Comparison of ENCODE assay signal across 8 cellular contexts in genomic region chr11:925496-926301, GRCh38. TPM values are rescaled to one million over a fixed set of nuclear protein-coding genes. Genes with fewer than 3 reads are reported as not detected.
DNase-seq lines count a peak whose midpoint lies in the region; ATAC-seq and TF ChIP-seq lines count a peak whose summit lies in the region.

Gene AP2A2, plus strand, starts transcription at chr11:925870. Its CDS starts 152 bp downstream, at chr11:926022.

- DNase-seq in AG08396 (ENCODE audit: low spot score), result peak; percentile 99
- peak; percentile 79 for DNase-seq in NCI-H510A (lab: John Stamatoyannopoulos, UW)
- DNase-seq in activated CD4-positive, alpha-beta T cell treated with anti-CD3 and anti-CD28 coated beads, Interleukin-2, amount 50 U/mL, for 24 hours (ENCODE audit: low read depth in 1 of 2, low spot score in 1 of 2), result peak; percentile 83 to 87
- DNase-seq in dermis blood vessel endothelial cell, result peak; percentile 95
- peak; percentile 95 for DNase-seq in stimulated activated CD4-positive, alpha-beta T cell treated with anti-CD3 and anti-CD28 coated beads, Interleukin-4, amount 100 ng/mL, for 1 hour

- peak within 1 kb of the TSS; percentile 53 to 98 (median 62) for H3K4me3 ChIP-seq in liver (ENCODE audit: low read depth in 1 of 3, low read length in 3 of 3)

- H3K9me3 ChIP-seq in liver (ENCODE audit: control insufficient read depth in 4 of 4, low read length in 3 of 4), result no peaks in the 10 kb centered on the region

- peak; percentile 67 for ATAC-seq in GM18867 (IDR thresholded peaks at IDR 0.05; ENCODE audit: unreplicated experiment)
- ATAC-seq in HG03159 (IDR thresholded peaks at IDR 0.05; ENCODE audit: unreplicated experiment), result peak; percentile 71

- TF ChIP-seq RAD21 in liver (IDR thresholded peaks at IDR 0.05), result peak in 1 of 2 donors; percentile 28

- WGBS in liver, result 4% methylated on average over 124 of the region's 124 CpGs

- no peaks in the 10 kb centered on the region for H3K36me3 ChIP-seq in liver (ENCODE audit: control insufficient read depth in 4 of 4, insufficient read depth in 3 of 4, low read depth in 1 of 4, low read length in 3 of 4)

- H3K27ac ChIP-seq in liver (ENCODE audit: low read depth in 1 of 2, low read length in 2 of 2), result peak within 1 kb of the TSS; percentile 64 to 88

- peak; percentile 81 for TF ChIP-seq CTCF in liver (IDR thresholded peaks at IDR 0.05; ENCODE audit: low read depth, low read length, missing input control)

- peak within 1 kb of the TSS; percentile 21 to 92 for H3K9ac ChIP-seq in liver (ENCODE audit: low read depth in 1 of 2, low read length in 2 of 2)

- H3K4me1 ChIP-seq in liver (ENCODE audit: control insufficient read depth in 4 of 4, insufficient read depth in 4 of 4, low read length in 3 of 4), result peaks cover 5 to 35% (median 32%) of the 10 kb centered on the region in 4 donors

- no peaks in the 10 kb centered on the region for H3K27me3 ChIP-seq in liver (ENCODE audit: control insufficient read depth in 4 of 4, insufficient read depth in 4 of 4, low read length in 3 of 4)

TF ChIP-seq in liver, 16 proteins besides CTCF, POLR2A, EP300 and RAD21:
- TF ChIP-seq FOXA2 (IDR thresholded peaks at IDR 0.05) (no peak), JUND (IDR thresholded peaks at IDR 0.05) (no peak), NR2F2 (IDR thresholded peaks at IDR 0.05) (no peak), TAF1 (conservative IDR thresholded peaks at IDR 0.05) (no peak), HNF4G (IDR thresholded peaks at IDR 0.05) (no peak), FOXA1 (IDR thresholded peaks at IDR 0.05) (no peak), RXRA (IDR thresholded peaks at IDR 0.05) (no peak), EGR1 (IDR thresholded peaks at IDR 0.05; ENCODE audit: low read depth in 2 of 2) (no peak), ATF3 (IDR thresholded peaks at IDR 0.05) (no peak)

RNA-seq across cellular contexts. Expression of gene AP2A2, which starts in this region (rescaled TPM):
- total RNA-seq in dermis blood vessel endothelial cell, result 51.1 and 57.9 TPM in 2 replicates
- total RNA-seq in liver, result 10 to 100 TPM; 20.5 to 39.7 TPM
- polyA plus RNA-seq in liver, result 10 to 100 TPM; 22.0 to 25.5 TPM

Comparison
In these comparisons a context has a peak if more than half of its experiments do, and no peak if none do; other contexts are left out.
1. Peak in every context shown above with its lines: DNase-seq, ATAC-seq, H3K4me3 ChIP-seq and H3K27ac ChIP-seq.